ENCODE assay signal across 8 cellular contexts in genomic region chr7:144355176-144355822, GRCh38. TPM values are rescaled to one million over a fixed set of nuclear protein-coding genes. Genes with fewer than 3 reads are reported as not detected.
DNase-seq lines count a peak whose midpoint lies in the region; ATAC-seq and TF ChIP-seq lines count a peak whose summit lies in the region.
"Not testable (repeated sequence)": the region's sequence is repeated elsewhere in the genome, so short reads cannot be mapped to it uniquely, and the experiment has no call there.

Gene ARHGEF5, plus strand, starts transcription at chr7:144355402. Its CDS starts 7,268 bp downstream, at chr7:144362670.

- H3K36me3 Mint-ChIP-seq in activated T-helper 1 cell treated with anti-CD3 and anti-CD28 coated beads, Interleukin-12 subunit alpha, Interleukin-12 subunit beta, Interleukin-2, Interleukin-4 antibody, amounts not matched to agents 30 ng/mL and 10 ng/mL and 1 ng/mL, durations not matched to agents 14 hours and 24 hours and 36 hours (ENCODE audit: low read depth); type B pancreatic cell: not testable (repeated sequence)

- not testable (repeated sequence) for TF ChIP-seq POLR2A in esophagus squamous epithelium (IDR thresholded peaks at IDR 0.05)

- H3K27ac ChIP-seq in HUES6 (ENCODE audit: low read depth, low read length); esophagus squamous epithelium: not testable (repeated sequence)

- not testable (repeated sequence) for H3K4me1 ChIP-seq in HUES6 (ENCODE audit: control insufficient read depth, insufficient read depth, low read length); esophagus squamous epithelium

- peak within 1 kb of the TSS; percentile 88 for H3K27ac Mint-ChIP-seq in activated T-helper 1 cell treated with anti-CD3 and anti-CD28 coated beads, Interleukin-12 subunit alpha, Interleukin-12 subunit beta, Interleukin-2, Interleukin-4 antibody, amounts not matched to agents 30 ng/mL and 10 ng/mL and 1 ng/mL, durations not matched to agents 14 hours and 24 hours and 36 hours
- H3K27ac Mint-ChIP-seq in type B pancreatic cell = peak within 1 kb of the TSS; percentile 92

- DNase-seq in activated T-helper 1 cell treated with anti-CD3 and anti-CD28 coated beads, Interleukin-12 subunit alpha, Interleukin-12 subunit beta, Interleukin-2, Interleukin-4 antibody, amounts not matched to agents 30 ng/mL and 10 ng/mL and 1 ng/mL, durations not matched to agents 14 hours and 24 hours and 36 hours (ENCODE audit: low spot score); esophagus squamous epithelium (lab: John Stamatoyannopoulos, UW); mucosa of gallbladder (ENCODE audit: low spot score); type B pancreatic cell (ENCODE audit: extremely low spot score, unreplicated experiment): not testable (repeated sequence)

- intact Hi-C loops in activated T-helper 1 cell treated with anti-CD3 and anti-CD28 coated beads, Interleukin-12 subunit alpha, Interleukin-12 subunit beta, Interleukin-2, Interleukin-4 antibody, amounts not matched to agents 30 ng/mL and 10 ng/mL and 1 ng/mL, durations not matched to agents 14 hours and 24 hours and 36 hours (cut with micrococcal nuclease); esophagus squamous epithelium (cut with DNase I): not testable (repeated sequence)

- not testable (repeated sequence) for H3K27me3 Mint-ChIP-seq in activated T-helper 1 cell treated with anti-CD3 and anti-CD28 coated beads, Interleukin-12 subunit alpha, Interleukin-12 subunit beta, Interleukin-2, Interleukin-4 antibody, amounts not matched to agents 30 ng/mL and 10 ng/mL and 1 ng/mL, durations not matched to agents 14 hours and 24 hours and 36 hours (ENCODE audit: insufficient read depth); type B pancreatic cell

- peak; percentile 68 for ATAC-seq in GM18520 (IDR thresholded peaks at IDR 0.05; ENCODE audit: unreplicated experiment)
- peak; percentile 84 for ATAC-seq in GM21528 (IDR thresholded peaks at IDR 0.05; ENCODE audit: low FRiP score, unreplicated experiment)
- peak; percentile 74 for ATAC-seq in HG02981 (IDR thresholded peaks at IDR 0.05; ENCODE audit: unreplicated experiment)

- not testable (repeated sequence) for H3K9me3 ChIP-seq in HUES6 (ENCODE audit: control insufficient read depth, insufficient read depth, low read depth, low read length); esophagus squamous epithelium

- no CpG with 5 or more reads among the region's 50 CpGs for WGBS in esophagus squamous epithelium, 2 donors

- H3K9ac ChIP-seq in HUES6 (ENCODE audit: low read length) = not testable (repeated sequence)

- not testable (repeated sequence) for H3K27me3 ChIP-seq in HUES6 (ENCODE audit: control insufficient read depth, insufficient read depth, low read length); esophagus squamous epithelium

- not testable (repeated sequence) for H3K36me3 ChIP-seq in HUES6 (ENCODE audit: control insufficient read depth, insufficient read depth, low read length); esophagus squamous epithelium

- peaks cover 23% of the 10 kb centered on the region for H3K4me1 Mint-ChIP-seq in activated T-helper 1 cell treated with anti-CD3 and anti-CD28 coated beads, Interleukin-12 subunit alpha, Interleukin-12 subunit beta, Interleukin-2, Interleukin-4 antibody, amounts not matched to agents 30 ng/mL and 10 ng/mL and 1 ng/mL, durations not matched to agents 14 hours and 24 hours and 36 hours (ENCODE audit: low read depth)
- not testable (repeated sequence) for H3K4me1 Mint-ChIP-seq in type B pancreatic cell (ENCODE audit: unreplicated experiment)

- H3K4me3 ChIP-seq in HUES6 (ENCODE audit: low read depth, low read length) (peak within 1 kb of the TSS; percentile 45), esophagus squamous epithelium (peak within 1 kb of the TSS in 2 of 4 donors; percentile 25 to 55)

- not testable (repeated sequence) for TF ChIP-seq CTCF in esophagus squamous epithelium (IDR thresholded peaks at IDR 0.05); type B pancreatic cell (conservative IDR thresholded peaks at IDR 0.05)

- H3K9me3 Mint-ChIP-seq in activated T-helper 1 cell treated with anti-CD3 and anti-CD28 coated beads, Interleukin-12 subunit alpha, Interleukin-12 subunit beta, Interleukin-2, Interleukin-4 antibody, amounts not matched to agents 30 ng/mL and 10 ng/mL and 1 ng/mL, durations not matched to agents 14 hours and 24 hours and 36 hours; type B pancreatic cell: not testable (repeated sequence)

- H3K4me3 Mint-ChIP-seq in activated T-helper 1 cell treated with anti-CD3 and anti-CD28 coated beads, Interleukin-12 subunit alpha, Interleukin-12 subunit beta, Interleukin-2, Interleukin-4 antibody, amounts not matched to agents 30 ng/mL and 10 ng/mL and 1 ng/mL, durations not matched to agents 14 hours and 24 hours and 36 hours = peak within 1 kb of the TSS; percentile 89
- H3K4me3 Mint-ChIP-seq in type B pancreatic cell = peak within 1 kb of the TSS; percentile 93

RNA-seq across cellular contexts. Expression of gene ARHGEF5, which starts in this region (rescaled TPM):
- total RNA-seq in activated T-helper 1 cell treated with anti-CD3 and anti-CD28 coated beads, Interleukin-12 subunit alpha, Interleukin-12 subunit beta, Interleukin-2, Interleukin-4 antibody, amounts not matched to agents 30 ng/mL and 10 ng/mL and 1 ng/mL, durations not matched to agents 14 hours and 24 hours and 36 hours = 8.0 and 9.1 TPM in 2 replicates
- 10 to 100 TPM; 29.2 to 59.3 (median 39.1) TPM for total RNA-seq in esophagus squamous epithelium
- 45.8 TPM for total RNA-seq in mucosa of gallbladder
- total RNA-seq in type B pancreatic cell (ENCODE audit: low replicate concordance) = 17.2 and 51.2 TPM in 2 replicates
